Comparison of ENCODE assay signal across 16 cellular contexts in genomic region chr3:100384735-100385134, GRCh38.
"Had no signal": no experiment of that assay in that cellular context is flagged by ENCODE, and none has a peak within 500 bp of the region (broad histone marks: within the 10 kb centered on the region; RNA-seq: fewer than 3 reads in every experiment).

No MANE protein-coding gene starts in this region.

- H3K9me3 ChIP-seq: ovary, upper lobe of right lung had no signal

- H3K27me3 ChIP-seq: ovary, upper lobe of right lung had no signal

- H3K4me3 ChIP-seq: left ventricle myocardium inferior, ovary, upper lobe of right lung had no signal

- H3K27ac ChIP-seq: left ventricle myocardium inferior, ovary, upper lobe of right lung, VCaP had no signal

- ATAC-seq: stimulated activated naive CD8-positive, alpha-beta T cell treated with anti-CD3 and anti-CD28 coated beads, Interleukin-15, Interleukin-2, amounts not matched to agents 100 U/mL and 50 U/mL, for 24 hours; upper lobe of right lung had no signal

- DNase-seq: activated CD4-positive, alpha-beta memory T cell treated with anti-CD3 and anti-CD28 coated beads for 36 hours; activated gamma-delta T cell treated with Interleukin-2 at 50 U/mL for 16 hours; activated T-cell treated with anti-CD3 and anti-CD28 coated beads, Interleukin-2, amount 50 U/mL, for 48 hours; aorta; cortex of kidney; effector CD8-positive, alpha-beta T cell; left ventricle myocardium inferior; mesendoderm; nephron progenitor cell; ovary; stimulated activated CD4-positive, alpha-beta T cell treated with anti-CD3 and anti-CD28 coated beads, Interleukin-4, amount 100 ng/mL, for 1 hour; stimulated activated CD8-positive, alpha-beta memory T cell treated with anti-CD3 and anti-CD28 coated beads, Interleukin-4, amount 100 ng/mL, for 48 hours; stimulated activated naive CD8-positive, alpha-beta T cell treated with anti-CD3 and anti-CD28 coated beads, Interleukin-15, Interleukin-2, amounts not matched to agents 100 U/mL and 50 U/mL, for 24 hours; T1000; upper lobe of right lung had no signal

- H3K36me3 ChIP-seq: ovary had no signal

- H3K4me1 ChIP-seq: upper lobe of right lung had no signal
